9 cellular contexts compared by ENCODE assay signal in genomic region chr7:7112868-7113267, GRCh38.
"Had no signal": no experiment of that assay in that cellular context is flagged by ENCODE, and none has a peak within 500 bp of the region (broad histone marks: within the 10 kb centered on the region; RNA-seq: fewer than 3 reads in every experiment).

No MANE protein-coding gene starts in this region.

- H3K27ac Mint-ChIP-seq: HFFc6 had no signal

- H3K4me2 ChIP-seq: KMS-11 had no signal

- H3K4me3 Mint-ChIP-seq: HFFc6 had no signal

- ATAC-seq: HCT116 had no signal

- DNase-seq: GOT3, H7, HFFc6, IMR-90, KBM-7 had no signal

- H3K36me3 ChIP-seq: HAP-1 had no signal

- H3K9ac ChIP-seq: KMS-11 had no signal

- H3K4me3 ChIP-seq: HAP-1 had no signal

- H3K9me3 ChIP-seq: HAP-1 had no signal

- H3K27ac ChIP-seq: HL-60, KMS-11 had no signal
